Comparison of ENCODE assay signal across 9 cellular contexts in the genomic region with DNA sequence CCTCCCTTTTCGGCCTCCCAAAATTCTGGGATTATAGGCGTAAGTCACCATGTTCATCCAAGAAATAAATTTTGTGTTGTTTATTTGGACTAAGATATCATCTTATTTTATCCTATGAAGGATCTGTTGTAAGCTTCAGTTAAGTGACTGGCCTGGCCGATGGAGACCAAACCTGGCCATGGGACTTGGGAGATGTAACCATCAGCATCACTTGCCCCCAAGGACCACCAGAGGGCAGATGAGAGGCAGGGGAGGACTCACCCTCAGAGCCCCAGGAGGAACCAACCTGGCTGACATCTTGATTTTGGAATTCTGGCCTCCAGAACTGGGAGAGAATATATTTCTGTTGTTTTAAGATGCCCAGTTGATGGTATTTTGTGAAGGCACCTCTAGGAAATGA.
DNase-seq lines count a peak whose midpoint lies in the region; ATAC-seq and TF ChIP-seq lines count a peak whose summit lies in the region.
"Had no signal": no experiment of that assay in that cellular context is flagged by ENCODE, and none has a peak within 500 bp of the region (broad histone marks: within the 10 kb centered on the region; RNA-seq: fewer than 3 reads in every experiment).

No MANE protein-coding gene starts in this region.

- no peaks in the 10 kb centered on the region for H3K4me1 ChIP-seq in esophagus squamous epithelium

- H3K9me3 ChIP-seq in esophagus squamous epithelium, result no peaks in the 10 kb centered on the region

- no peak overlapping the region for H3K4me3 Mint-ChIP-seq in glutamatergic neuron (ENCODE audit: unreplicated experiment)
- H3K4me3 Mint-ChIP-seq: stimulated activated naive B cell treated with anti-CD40 and anti-IgM and Interleukin-4, amounts not matched to agents 10 μg/mL and 1 μg/mL and 100 μg/mL, for 72 hours had no signal

- intact Hi-C loops in esophagus squamous epithelium (cut with DNase I), result no loop called here

- DNase-seq in COLO668 (lab: John Stamatoyannopoulos, UW; ENCODE audit: unreplicated experiment), result peak; percentile 8
- DNase-seq in RKO (ENCODE audit: low spot score), result peak; percentile 49
- DNase-seq in glutamatergic neuron, result peak; percentile 57
- DNase-seq in esophagus squamous epithelium (lab: John Stamatoyannopoulos, UW), result no peak
- DNase-seq in NCI-H1694 (lab: John Stamatoyannopoulos, UW), result no peak
- no peak for DNase-seq in activated CD4-positive, alpha-beta T cell treated with anti-CD3 and anti-CD28 coated beads, Interleukin-2, amount 50 U/mL, for 48 hours
- DNase-seq: stimulated activated naive B cell treated with anti-CD40 and anti-IgM and Interleukin-4, amounts not matched to agents 10 μg/mL and 1 μg/mL and 100 μg/mL, for 72 hours had no signal

- TF ChIP-seq POLR2A in esophagus squamous epithelium (IDR thresholded peaks at IDR 0.05), result no peak

- no peak overlapping the region for H3K27ac ChIP-seq in esophagus squamous epithelium

- H3K4me1 Mint-ChIP-seq in glutamatergic neuron (ENCODE audit: low read depth, unreplicated experiment), result no peaks in the 10 kb centered on the region
- H3K4me1 Mint-ChIP-seq: stimulated activated naive B cell treated with anti-CD40 and anti-IgM and Interleukin-4, amounts not matched to agents 10 μg/mL and 1 μg/mL and 100 μg/mL, for 72 hours had no signal

- no peaks in the 10 kb centered on the region for H3K36me3 ChIP-seq in esophagus squamous epithelium

- H3K4me3 ChIP-seq in esophagus squamous epithelium, result no peak overlapping the region

- H3K36me3 Mint-ChIP-seq in glutamatergic neuron (ENCODE audit: unreplicated experiment), result peaks cover 7% of the 10 kb centered on the region
- H3K36me3 Mint-ChIP-seq: stimulated activated naive B cell treated with anti-CD40 and anti-IgM and Interleukin-4, amounts not matched to agents 10 μg/mL and 1 μg/mL and 100 μg/mL, for 72 hours had no signal

- TF ChIP-seq CTCF in GM12873 (IDR thresholded peaks at IDR 0.05; ENCODE audit: insufficient read depth, low read depth, low read length, missing control alignments) (peak; percentile 64), glutamatergic neuron (IDR thresholded peaks at IDR 0.05; ENCODE audit: partially characterized antibody, unreplicated experiment) (peak; percentile 55), esophagus squamous epithelium (IDR thresholded peaks at IDR 0.05) (peak in 1 of 6 experiments; percentile 6)

- H3K27ac Mint-ChIP-seq in glutamatergic neuron (ENCODE audit: unreplicated experiment), result no peak overlapping the region
- H3K27ac Mint-ChIP-seq: stimulated activated naive B cell treated with anti-CD40 and anti-IgM and Interleukin-4, amounts not matched to agents 10 μg/mL and 1 μg/mL and 100 μg/mL, for 72 hours had no signal

- no peak for ATAC-seq in GM19455 (IDR thresholded peaks at IDR 0.05; ENCODE audit: unreplicated experiment)

- 93 to 100% methylated on average over 2 of the region's 3 CpGs for WGBS in esophagus squamous epithelium, 2 donors

- peaks cover 2% of the 10 kb centered on the region for H3K27me3 Mint-ChIP-seq in glutamatergic neuron (ENCODE audit: unreplicated experiment)
- H3K27me3 Mint-ChIP-seq: stimulated activated naive B cell treated with anti-CD40 and anti-IgM and Interleukin-4, amounts not matched to agents 10 μg/mL and 1 μg/mL and 100 μg/mL, for 72 hours had no signal

- H3K27me3 ChIP-seq in esophagus squamous epithelium, result peaks cover 0 to 3% (median 0%) of the 10 kb centered on the region in 4 donors

- no peaks in the 10 kb centered on the region for H3K9me3 Mint-ChIP-seq in glutamatergic neuron (ENCODE audit: unreplicated experiment)
- H3K9me3 Mint-ChIP-seq: stimulated activated naive B cell treated with anti-CD40 and anti-IgM and Interleukin-4, amounts not matched to agents 10 μg/mL and 1 μg/mL and 100 μg/mL, for 72 hours had no signal

Comparison
In these comparisons a context has a peak if more than half of its experiments do, and no peak if none do; other contexts are left out.
1. DNase-seq: peak in COLO668 (single experiment), RKO (single experiment) and glutamatergic neuron (single experiment); none in esophagus squamous epithelium (single experiment), NCI-H1694 (single experiment) and activated CD4-positive, alpha-beta T cell treated with anti-CD3 and anti-CD28 coated beads, Interleukin-2, amount 50 U/mL, for 48 hours (0 of 2).